30 cellular contexts compared by ENCODE assay signal in the genomic region with DNA sequence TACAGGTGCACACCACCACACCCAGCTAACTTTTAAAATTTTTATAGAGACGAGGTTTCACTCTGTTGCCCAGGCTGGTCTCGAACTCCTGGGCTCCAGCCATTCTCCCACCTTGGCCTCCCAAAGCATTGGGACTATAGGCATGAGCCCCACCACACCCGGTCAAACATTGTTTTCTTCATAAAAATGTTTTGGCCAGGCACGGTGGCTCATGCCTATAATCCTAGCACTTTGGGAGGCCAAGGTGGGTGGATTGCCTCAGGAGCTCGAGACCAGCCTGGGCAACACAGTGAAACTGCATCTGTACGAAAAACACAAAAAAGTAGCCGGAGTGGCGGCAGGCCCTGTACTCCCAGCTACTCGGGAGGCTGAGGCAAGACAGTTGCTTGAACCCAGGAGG. TPM values are rescaled to one million over a fixed set of nuclear protein-coding genes. Genes with fewer than 3 reads are reported as not detected.
"Had no signal": no experiment of that assay in that cellular context is flagged by ENCODE, and none has a peak within 500 bp of the region (broad histone marks: within the 10 kb centered on the region; RNA-seq: fewer than 3 reads in every experiment).

No MANE protein-coding gene starts in this region.

- H3K4me3 Mint-ChIP-seq: activated CD4-positive, alpha-beta memory T cell treated with anti-CD3 and anti-CD28 coated beads, Interleukin-2, amount 10 ng/mL, durations not matched to agents 7 days and 5 days; activated CD4-positive, alpha-beta T cell treated with anti-CD3 and anti-CD28 coated beads for 36 hours; activated naive CD8-positive, alpha-beta T cell treated with anti-CD3 and anti-CD28 coated beads, Interleukin-2, amount 10 ng/mL, durations not matched to agents 7 days and 5 days had no signal

- H3K9me3 ChIP-seq: adrenal gland, breast epithelium, SJCRH30, SK-N-SH had no signal

- H3K36me3 ChIP-seq: adrenal gland, breast epithelium, SJCRH30, WERI-Rb-1 had no signal

- H3K27me3 ChIP-seq: breast epithelium, SJCRH30 had no signal

- DNase-seq: activated CD4-positive, alpha-beta memory T cell treated with anti-CD3 and anti-CD28 coated beads, Interleukin-2, amount 10 ng/mL, durations not matched to agents 7 days and 5 days; activated CD4-positive, alpha-beta T cell treated with anti-CD3 and anti-CD28 coated beads for 36 hours; activated CD4-positive, alpha-beta T cell treated with anti-CD3 and anti-CD28 coated beads, Interleukin-2, amount 50 U/mL, for 1 hour; activated naive CD4-positive, alpha-beta T cell treated with anti-CD3 and anti-CD28 coated beads, Interleukin-2, amount 50 U/mL, for 16 hours; activated naive CD8-positive, alpha-beta T cell treated with anti-CD3 and anti-CD28 coated beads, Interleukin-2, amount 10 ng/mL, durations not matched to agents 7 days and 5 days; activated T-cell treated with anti-CD3 and anti-CD28 coated beads for 4 hours; adrenal gland; Kasumi-1; KBM-7; NCI-H1048; NCI-H1694; NCI-H2029; NCI-H2107; NCI-H2171 treated with DMSO at 0.1 percent for 48 hours; NCI-H345; NCI-H510A; NCI-H526 treated with DMSO at 0.1 percent for 48 hours; NK-92 treated with Interleukin-12 subunit alpha and Interleukin-12 subunit beta, amount 100 ng/mL, for 24 hours; OCI-M1; Right ventricle myocardium superior; RPMI8226; SJCRH30; SK-N-SH; T-helper 1 cell; WERI-Rb-1 had no signal

- H3K27ac ChIP-seq: adrenal gland, breast epithelium, SJCRH30 had no signal

- H3K4me3 ChIP-seq: adrenal gland, breast epithelium, SJCRH30 had no signal

- H3K9me3 Mint-ChIP-seq: activated CD4-positive, alpha-beta memory T cell treated with anti-CD3 and anti-CD28 coated beads, Interleukin-2, amount 10 ng/mL, durations not matched to agents 7 days and 5 days; activated naive CD8-positive, alpha-beta T cell treated with anti-CD3 and anti-CD28 coated beads, Interleukin-2, amount 10 ng/mL, durations not matched to agents 7 days and 5 days had no signal

- H3K4me1 ChIP-seq: adrenal gland, breast epithelium had no signal

- ATAC-seq: activated CD4-positive, alpha-beta T cell treated with anti-CD3 and anti-CD28 coated beads for 36 hours; Panc1 had no signal

- H3K27ac Mint-ChIP-seq: activated CD4-positive, alpha-beta memory T cell treated with anti-CD3 and anti-CD28 coated beads, Interleukin-2, amount 10 ng/mL, durations not matched to agents 7 days and 5 days; activated CD4-positive, alpha-beta T cell treated with anti-CD3 and anti-CD28 coated beads for 36 hours had no signal

RNA-seq across cellular contexts. Expression of a gene that starts 29.8 kb away (rescaled TPM):
- total RNA-seq: activated CD4-positive, alpha-beta memory T cell treated with anti-CD3 and anti-CD28 coated beads, Interleukin-2, amount 10 ng/mL, durations not matched to agents 7 days and 5 days; activated CD4-positive, alpha-beta T cell treated with anti-CD3 and anti-CD28 coated beads for 36 hours; activated CD8-positive, alpha-beta memory T cell treated with anti-CD3 and anti-CD28 coated beads for 36 hours; activated naive CD8-positive, alpha-beta T cell treated with anti-CD3 and anti-CD28 coated beads, Interleukin-2, amount 10 ng/mL, durations not matched to agents 7 days and 5 days; adrenal gland; aorta; breast epithelium; Right ventricle myocardium superior; SJCRH30; T-helper 2 cell treated with Interferon-gamma antibody and Interleukin-4, amounts not matched to agents 100 ng/mL and 5 ng/mL, for 36 hours had no signal
- polyA plus RNA-seq: adrenal gland, SK-N-SH had no signal
